Comparison of ENCODE assay signal across 15 cellular contexts in the genomic region with DNA sequence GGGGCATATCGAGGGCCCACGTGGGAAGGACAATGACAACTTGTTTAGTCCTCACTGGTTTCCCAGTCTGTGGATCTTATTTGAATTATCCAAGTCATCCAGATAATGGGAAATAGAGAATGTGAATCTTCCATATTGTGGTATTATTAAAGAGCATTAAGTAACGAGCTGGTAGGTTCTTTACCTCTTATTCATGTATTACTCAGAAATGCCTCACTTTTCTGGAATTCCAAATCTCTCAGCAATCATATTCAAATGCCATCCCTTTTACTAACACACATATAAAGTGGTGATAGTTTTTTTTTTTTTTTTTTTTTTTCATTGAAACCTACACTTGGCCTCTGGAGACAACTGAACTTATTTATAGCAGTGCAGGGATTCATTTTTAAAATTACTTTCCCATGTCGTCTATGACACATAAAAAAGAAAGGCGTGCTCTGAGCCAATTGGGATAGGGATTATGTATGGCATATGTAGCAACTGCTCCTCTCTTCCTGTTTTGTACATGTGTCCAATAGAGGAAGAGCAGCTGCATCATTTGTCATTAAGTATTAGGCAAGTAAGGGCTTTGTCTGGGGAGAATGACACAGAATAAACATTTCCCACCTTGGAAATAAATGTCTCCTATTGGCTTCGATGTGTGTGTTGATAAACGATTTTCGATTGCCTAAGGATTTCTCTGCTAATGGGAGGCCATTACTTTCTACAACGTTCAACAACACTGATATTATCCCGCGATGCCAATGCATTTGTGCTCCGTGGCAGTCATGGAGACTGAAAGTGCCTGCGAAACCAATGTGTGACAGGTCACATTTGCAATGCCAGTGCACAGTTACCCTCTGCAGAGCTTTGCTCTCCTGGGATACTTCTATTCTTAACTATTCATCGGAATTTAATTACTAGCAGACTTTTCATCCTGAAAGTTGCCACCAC.
A peak's percentile ranks its signal among the peaks of the same experiment; 100 is the strongest.
DNase-seq lines count a peak whose midpoint lies in the region; ATAC-seq and TF ChIP-seq lines count a peak whose summit lies in the region.
"Had no signal": no experiment of that assay in that cellular context is flagged by ENCODE, and none has a peak within 500 bp of the region (broad histone marks: within the 10 kb centered on the region; RNA-seq: fewer than 3 reads in every experiment).

No MANE protein-coding gene starts in this region.

- H3K4me1 Mint-ChIP-seq in MCF 10A (ENCODE audit: insufficient read depth, unreplicated experiment): peaks cover 27% of the 10 kb centered on the region
- peaks cover 1% of the 10 kb centered on the region for H3K4me1 Mint-ChIP-seq in activated naive CD8-positive, alpha-beta T cell treated with anti-CD3 and anti-CD28 coated beads for 36 hours
- H3K4me1 Mint-ChIP-seq in activated CD4-positive, alpha-beta memory T cell treated with anti-CD3 and anti-CD28 coated beads, Interleukin-2, amount 10 ng/mL, durations not matched to agents 7 days and 5 days: no peaks in the 10 kb centered on the region
- H3K4me1 Mint-ChIP-seq: activated naive CD8-positive, alpha-beta T cell treated with anti-CD3 and anti-CD28 coated beads, Interleukin-2, amount 10 ng/mL, durations not matched to agents 7 days and 5 days; B cell; naive thymus-derived CD4-positive, alpha-beta T cell had no signal

- TF ChIP-seq CTCF in MCF 10A (IDR thresholded peaks at IDR 0.05; ENCODE audit: unreplicated experiment): no peak
- no peak for TF ChIP-seq CTCF in breast epithelium (IDR thresholded peaks at IDR 0.05)
- no peak for TF ChIP-seq CTCF in heart right ventricle (IDR thresholded peaks at IDR 0.05)

- POLR2A ChIA-PET in MCF 10A (lab: Yijun Ruan, JAX): interaction anchor here (0.6 to 2.6 kb wide), 3 partner anchors 10 to 32 kb away, joined by 3 to 12 read pairs (median 3); no protein-coding TSS in a partner anchor
- POLR2A ChIA-PET in activated CD4-positive, alpha-beta memory T cell treated with anti-CD3 and anti-CD28 coated beads, Interleukin-2, amount 10 ng/mL, durations not matched to agents 7 days and 5 days (lab: Charles Lee): no interaction called here

- DNase-seq in MCF 10A (ENCODE audit: unreplicated experiment) (peak; percentile 76), breast epithelium (ENCODE audit: low spot score in 2 of 2) (no peak), amniotic epithelial cell (ENCODE audit: low read depth) (peak; percentile 95), heart right ventricle (peak in 1 of 2 donors; percentile 10)
- DNase-seq in activated naive CD8-positive, alpha-beta T cell treated with anti-CD3 and anti-CD28 coated beads for 36 hours: no peak
- no peak for DNase-seq in activated CD4-positive, alpha-beta memory T cell treated with anti-CD3 and anti-CD28 coated beads, Interleukin-2, amount 10 ng/mL, durations not matched to agents 7 days and 5 days
- no peak for DNase-seq in effector CD8-positive, alpha-beta T cell (lab: John Stamatoyannopoulos, UW)
- no peak for DNase-seq in activated CD4-positive, alpha-beta T cell treated with anti-CD3 and anti-CD28 coated beads, Interleukin-2, amount 50 U/mL, for 48 hours
- DNase-seq: activated CD4-positive, alpha-beta T cell treated with anti-CD3 and anti-CD28 coated beads, Interleukin-2, amount 50 U/mL, for 1 hour; activated naive CD8-positive, alpha-beta T cell treated with anti-CD3 and anti-CD28 coated beads, Interleukin-2, amount 10 ng/mL, durations not matched to agents 7 days and 5 days; MM.1S; naive thymus-derived CD4-positive, alpha-beta T cell; transverse colon had no signal

- H3K4me3 ChIP-seq in breast epithelium: no peak overlapping the region
- peak overlapping the region in 1 of 10 donors; percentile 5 for H3K4me3 ChIP-seq in heart right ventricle
- H3K4me3 ChIP-seq: transverse colon had no signal

- no peaks in the 10 kb centered on the region for H3K27me3 Mint-ChIP-seq in MCF 10A (ENCODE audit: insufficient read depth, unreplicated experiment)
- H3K27me3 Mint-ChIP-seq in activated naive CD8-positive, alpha-beta T cell treated with anti-CD3 and anti-CD28 coated beads for 36 hours: no peaks in the 10 kb centered on the region
- H3K27me3 Mint-ChIP-seq in activated CD4-positive, alpha-beta memory T cell treated with anti-CD3 and anti-CD28 coated beads, Interleukin-2, amount 10 ng/mL, durations not matched to agents 7 days and 5 days: peaks cover 5% of the 10 kb centered on the region

- peak overlapping the region; percentile 61 for H3K27ac Mint-ChIP-seq in MCF 10A (ENCODE audit: low read depth, unreplicated experiment)
- no peak overlapping the region for H3K27ac Mint-ChIP-seq in activated naive CD8-positive, alpha-beta T cell treated with anti-CD3 and anti-CD28 coated beads for 36 hours
- H3K27ac Mint-ChIP-seq in activated CD4-positive, alpha-beta memory T cell treated with anti-CD3 and anti-CD28 coated beads, Interleukin-2, amount 10 ng/mL, durations not matched to agents 7 days and 5 days: no peak overlapping the region
- H3K27ac Mint-ChIP-seq: activated naive CD8-positive, alpha-beta T cell treated with anti-CD3 and anti-CD28 coated beads, Interleukin-2, amount 10 ng/mL, durations not matched to agents 7 days and 5 days; B cell; naive thymus-derived CD4-positive, alpha-beta T cell had no signal

- CTCF ChIA-PET in MCF 10A (lab: Yijun Ruan, JAX): no interaction called here
- CTCF ChIA-PET in activated CD4-positive, alpha-beta memory T cell treated with anti-CD3 and anti-CD28 coated beads, Interleukin-2, amount 10 ng/mL, durations not matched to agents 7 days and 5 days (lab: Charles Lee): no interaction called here

- no peaks in the 10 kb centered on the region for H3K9me3 Mint-ChIP-seq in MCF 10A (ENCODE audit: unreplicated experiment)
- H3K9me3 Mint-ChIP-seq in activated naive CD8-positive, alpha-beta T cell treated with anti-CD3 and anti-CD28 coated beads for 36 hours: no peaks in the 10 kb centered on the region
- H3K9me3 Mint-ChIP-seq in activated CD4-positive, alpha-beta memory T cell treated with anti-CD3 and anti-CD28 coated beads, Interleukin-2, amount 10 ng/mL, durations not matched to agents 7 days and 5 days: peaks cover 3% of the 10 kb centered on the region

- no peak overlapping the region for H3K4me3 Mint-ChIP-seq in MCF 10A (ENCODE audit: unreplicated experiment)
- no peak overlapping the region for H3K4me3 Mint-ChIP-seq in activated naive CD8-positive, alpha-beta T cell treated with anti-CD3 and anti-CD28 coated beads for 36 hours
- H3K4me3 Mint-ChIP-seq in activated CD4-positive, alpha-beta memory T cell treated with anti-CD3 and anti-CD28 coated beads, Interleukin-2, amount 10 ng/mL, durations not matched to agents 7 days and 5 days: no peak overlapping the region
- H3K4me3 Mint-ChIP-seq: activated naive CD8-positive, alpha-beta T cell treated with anti-CD3 and anti-CD28 coated beads, Interleukin-2, amount 10 ng/mL, durations not matched to agents 7 days and 5 days; B cell; naive thymus-derived CD4-positive, alpha-beta T cell had no signal

- no peak for TF ChIP-seq POLR2A in breast epithelium (IDR thresholded peaks at IDR 0.05)

- intact Hi-C loops in MCF 10A (cut with micrococcal nuclease) (loop anchor here (10.0 kb wide), 1 partner anchor 96 kb away; no protein-coding TSS in a partner anchor), breast epithelium (cut with DNase I; ENCODE audit: low total_unique reads) (no loop called here), heart right ventricle (cut with DNase I) (no loop called here)

- H3K27ac ChIP-seq in breast epithelium (no peak overlapping the region), heart right ventricle (peak overlapping the region; percentile 21 to 89 (median 76))
- H3K27ac ChIP-seq: transverse colon had no signal

- no peaks in the 10 kb centered on the region for H3K4me1 ChIP-seq in breast epithelium
- peaks cover 0 to 24% (median 0%) of the 10 kb centered on the region in 9 donors for H3K4me1 ChIP-seq in heart right ventricle

- H3K36me3 ChIP-seq in breast epithelium: no peaks in the 10 kb centered on the region
- no peaks in the 10 kb centered on the region for H3K36me3 ChIP-seq in heart right ventricle
- H3K36me3 ChIP-seq: transverse colon had no signal

- WGBS in heart right ventricle, 2 donors: 44 to 50% methylated on average over 14 of the region's 14 CpGs

- H3K36me3 Mint-ChIP-seq in MCF 10A (ENCODE audit: insufficient read depth, unreplicated experiment): no peaks in the 10 kb centered on the region
- peaks cover 3% of the 10 kb centered on the region for H3K36me3 Mint-ChIP-seq in activated naive CD8-positive, alpha-beta T cell treated with anti-CD3 and anti-CD28 coated beads for 36 hours
- no peaks in the 10 kb centered on the region for H3K36me3 Mint-ChIP-seq in activated CD4-positive, alpha-beta memory T cell treated with anti-CD3 and anti-CD28 coated beads, Interleukin-2, amount 10 ng/mL, durations not matched to agents 7 days and 5 days (ENCODE audit: low read depth)
- H3K36me3 Mint-ChIP-seq: activated naive CD8-positive, alpha-beta T cell treated with anti-CD3 and anti-CD28 coated beads, Interleukin-2, amount 10 ng/mL, durations not matched to agents 7 days and 5 days had no signal

- no peaks in the 10 kb centered on the region for H3K9me3 ChIP-seq in breast epithelium
- no peaks in the 10 kb centered on the region for H3K9me3 ChIP-seq in heart right ventricle
- H3K9me3 ChIP-seq: transverse colon had no signal

- peak; percentile 67 to 89 (median 79) for ATAC-seq in heart right ventricle
- ATAC-seq: naive thymus-derived CD4-positive, alpha-beta T cell; Panc1 had no signal

- H3K27me3 ChIP-seq in breast epithelium: no peaks in the 10 kb centered on the region
- no peaks in the 10 kb centered on the region for H3K27me3 ChIP-seq in heart right ventricle

- no TSS peak for BruUV-seq in MCF 10A (replicated peaks; lab: Mats Ljungman, UMichigan)

Comparison
In these comparisons a context has a peak if more than half of its experiments do, and no peak if none do; other contexts are left out.
1. DNase-seq: peak in MCF 10A (single experiment) and amniotic epithelial cell (single experiment); none in breast epithelium (0 of 2), activated naive CD8-positive, alpha-beta T cell treated with anti-CD3 and anti-CD28 coated beads for 36 hours (single experiment), activated CD4-positive, alpha-beta memory T cell treated with anti-CD3 and anti-CD28 coated beads, Interleukin-2, amount 10 ng/mL, durations not matched to agents 7 days and 5 days (single experiment), effector CD8-positive, alpha-beta T cell (single experiment) and activated CD4-positive, alpha-beta T cell treated with anti-CD3 and anti-CD28 coated beads, Interleukin-2, amount 50 U/mL, for 48 hours (0 of 2).
2. H3K27ac ChIP-seq: peak in heart right ventricle (10 of 10); none in breast epithelium (0 of 2).